In the genomic region with DNA sequence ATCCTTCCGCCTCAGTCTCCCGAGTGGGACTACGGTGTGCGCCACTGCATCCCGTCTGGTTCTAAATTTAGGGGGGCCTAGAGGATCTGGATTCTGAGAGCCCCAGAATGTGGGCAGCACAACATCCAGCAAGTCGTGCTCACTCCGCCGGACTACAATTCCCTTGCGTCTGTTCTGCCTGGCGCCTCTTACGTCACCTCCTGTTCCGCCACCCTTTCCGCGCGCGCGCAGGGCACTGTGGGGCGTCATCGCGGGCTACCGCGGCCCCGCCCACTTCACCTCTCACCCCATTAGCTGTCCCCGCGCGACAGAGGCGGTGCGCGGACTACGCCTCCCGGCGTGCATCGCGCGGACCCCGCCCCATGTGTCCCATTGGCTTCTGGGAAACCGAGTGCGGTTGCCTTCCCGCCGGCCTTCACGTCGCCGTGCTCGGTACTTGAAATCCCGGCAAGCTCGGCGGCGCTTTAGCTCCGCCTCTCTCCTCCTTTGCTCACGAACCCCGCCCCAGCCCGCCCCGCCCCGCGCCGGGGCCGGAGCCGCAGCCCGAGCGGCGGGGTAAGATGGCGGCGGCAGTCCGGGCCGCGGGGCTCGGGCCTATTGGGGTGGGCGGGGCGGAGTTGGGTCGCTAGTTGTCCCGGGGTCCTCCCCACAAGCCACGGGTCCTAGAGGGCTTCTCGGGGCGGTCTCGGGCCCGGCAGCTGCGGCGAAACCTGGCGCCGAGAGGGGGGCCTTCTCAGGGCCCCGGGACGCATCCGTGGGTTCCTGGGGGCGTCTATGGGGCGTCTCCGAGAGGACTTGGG, we compare ENCODE assay signal across 8 cellular contexts. TPM values are rescaled to one million over a fixed set of nuclear protein-coding genes. Genes with fewer than 3 reads are reported as not detected.
DNase-seq lines count a peak whose midpoint lies in the region; ATAC-seq, FAIRE-seq and TF ChIP-seq lines count a peak whose summit lies in the region.

A gene with protein sequence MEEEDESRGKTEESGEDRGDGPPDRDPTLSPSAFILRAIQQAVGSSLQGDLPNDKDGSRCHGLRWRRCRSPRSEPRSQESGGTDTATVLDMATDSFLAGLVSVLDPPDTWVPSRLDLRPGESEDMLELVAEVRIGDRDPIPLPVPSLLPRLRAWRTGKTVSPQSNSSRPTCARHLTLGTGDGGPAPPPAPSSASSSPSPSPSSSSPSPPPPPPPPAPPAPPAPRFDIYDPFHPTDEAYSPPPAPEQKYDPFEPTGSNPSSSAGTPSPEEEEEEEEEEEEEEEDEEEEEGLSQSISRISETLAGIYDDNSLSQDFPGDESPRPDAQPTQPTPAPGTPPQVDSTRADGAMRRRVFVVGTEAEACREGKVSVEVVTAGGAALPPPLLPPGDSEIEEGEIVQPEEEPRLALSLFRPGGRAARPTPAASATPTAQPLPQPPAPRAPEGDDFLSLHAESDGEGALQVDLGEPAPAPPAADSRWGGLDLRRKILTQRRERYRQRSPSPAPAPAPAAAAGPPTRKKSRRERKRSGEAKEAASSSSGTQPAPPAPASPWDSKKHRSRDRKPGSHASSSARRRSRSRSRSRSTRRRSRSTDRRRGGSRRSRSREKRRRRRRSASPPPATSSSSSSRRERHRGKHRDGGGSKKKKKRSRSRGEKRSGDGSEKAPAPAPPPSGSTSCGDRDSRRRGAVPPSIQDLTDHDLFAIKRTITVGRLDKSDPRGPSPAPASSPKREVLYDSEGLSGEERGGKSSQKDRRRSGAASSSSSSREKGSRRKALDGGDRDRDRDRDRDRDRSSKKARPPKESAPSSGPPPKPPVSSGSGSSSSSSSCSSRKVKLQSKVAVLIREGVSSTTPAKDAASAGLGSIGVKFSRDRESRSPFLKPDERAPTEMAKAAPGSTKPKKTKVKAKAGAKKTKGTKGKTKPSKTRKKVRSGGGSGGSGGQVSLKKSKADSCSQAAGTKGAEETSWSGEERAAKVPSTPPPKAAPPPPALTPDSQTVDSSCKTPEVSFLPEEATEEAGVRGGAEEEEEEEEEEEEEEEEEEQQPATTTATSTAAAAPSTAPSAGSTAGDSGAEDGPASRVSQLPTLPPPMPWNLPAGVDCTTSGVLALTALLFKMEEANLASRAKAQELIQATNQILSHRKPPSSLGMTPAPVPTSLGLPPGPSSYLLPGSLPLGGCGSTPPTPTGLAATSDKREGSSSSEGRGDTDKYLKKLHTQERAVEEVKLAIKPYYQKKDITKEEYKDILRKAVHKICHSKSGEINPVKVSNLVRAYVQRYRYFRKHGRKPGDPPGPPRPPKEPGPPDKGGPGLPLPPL (plus strand): TSS at position 522 of the 800 bp plus-strand sequence. CDS start 2,818 bp downstream, outside the sequence.

- DNase-seq in NCI-H1930 (lab: John Stamatoyannopoulos, UW) (peak; percentile 100), ascending aorta (ENCODE audit: low spot score in 2 of 2) (peak; percentile 99 to 100), right atrium auricular region (ENCODE audit: low spot score) (peak; percentile 100), psoas muscle (peak; percentile 100), urothelium cell line (ENCODE audit: low spot score) (peak; percentile 95)
- peak; percentile 100 for DNase-seq in T-helper 2 cell treated with Interferon-gamma antibody and Interleukin-4, amounts not matched to agents 5 μg/mL and 100 μg/mL, for 36 hours (ENCODE audit: low spot score)

- H3K9me3 ChIP-seq in ascending aorta, result no peaks in the 10 kb centered on the region
- H3K9me3 ChIP-seq in right atrium auricular region, result no peaks in the 10 kb centered on the region
- H3K9me3 ChIP-seq in psoas muscle, result no peaks in the 10 kb centered on the region

- peaks cover 41% of the 10 kb centered on the region for H3K4me1 Mint-ChIP-seq in T-helper 2 cell treated with Interferon-gamma antibody and Interleukin-4, amounts not matched to agents 5 μg/mL and 100 μg/mL, for 36 hours (ENCODE audit: low read depth)

- peak; percentile 97 for FAIRE-seq in urothelium cell line (lab: Jason Lieb, UNC)

- H3K4me1 ChIP-seq in ascending aorta (peaks cover 20 to 24% of the 10 kb centered on the region in 2 donors), right atrium auricular region (peaks cover 0 to 67% of the 10 kb centered on the region in 2 donors), psoas muscle (peaks cover 35% of the 10 kb centered on the region)

- H3K36me3 Mint-ChIP-seq in T-helper 2 cell treated with Interferon-gamma antibody and Interleukin-4, amounts not matched to agents 5 μg/mL and 100 μg/mL, for 36 hours (ENCODE audit: low read depth), result peaks cover 12% of the 10 kb centered on the region

- intact Hi-C loops in ascending aorta (cut with DNase I) (loop anchor here (1.0 to 5.0 kb wide), 3 partner anchors 22 to 235 kb away; a partner anchor contains a TSS), psoas muscle (cut with DNase I) (loop anchor here (2.0 to 5.0 kb wide), 2 partner anchors 35 to 190 kb away; a partner anchor contains a TSS)

- H3K9me3 Mint-ChIP-seq in T-helper 2 cell treated with Interferon-gamma antibody and Interleukin-4, amounts not matched to agents 5 μg/mL and 100 μg/mL, for 36 hours, result no peaks in the 10 kb centered on the region

- H3K27me3 ChIP-seq in ascending aorta (no peaks in the 10 kb centered on the region), right atrium auricular region (no peaks in the 10 kb centered on the region), psoas muscle (ENCODE audit: insufficient read depth in 3 of 3, low read length in 2 of 3) (no peaks in the 10 kb centered on the region)

- H3K27ac Mint-ChIP-seq in T-helper 2 cell treated with Interferon-gamma antibody and Interleukin-4, amounts not matched to agents 5 μg/mL and 100 μg/mL, for 36 hours, result peak within 1 kb of the TSS; percentile 97

- peaks cover 5% of the 10 kb centered on the region for H3K27me3 Mint-ChIP-seq in T-helper 2 cell treated with Interferon-gamma antibody and Interleukin-4, amounts not matched to agents 5 μg/mL and 100 μg/mL, for 36 hours (ENCODE audit: low read depth)

- H3K4me3 Mint-ChIP-seq in T-helper 2 cell treated with Interferon-gamma antibody and Interleukin-4, amounts not matched to agents 5 μg/mL and 100 μg/mL, for 36 hours, result peak within 1 kb of the TSS; percentile 96

- WGBS in psoas muscle, 3 donors, result 0% methylated on average over 61 to 86 of the region's 86 CpGs

- H3K36me3 ChIP-seq in ascending aorta (peaks cover 15 to 20% of the 10 kb centered on the region in 2 donors), right atrium auricular region (peaks cover 9% of the 10 kb centered on the region), psoas muscle (ENCODE audit: insufficient read depth in 1 of 2, low read depth in 1 of 2) (peaks cover 3 to 19% of the 10 kb centered on the region in 2 donors)

- ATAC-seq in GM18499 (IDR thresholded peaks at IDR 0.05; ENCODE audit: insufficient read depth, unreplicated experiment), result peak; percentile 40
- peak; percentile 51 for ATAC-seq in HG02943 (IDR thresholded peaks at IDR 0.05; ENCODE audit: low read depth, unreplicated experiment)
- peak; percentile 79 to 83 (median 82) for ATAC-seq in psoas muscle

- TF ChIP-seq CTCF in ascending aorta (IDR thresholded peaks at IDR 0.05) (no peak), right atrium auricular region (IDR thresholded peaks at IDR 0.05) (no peak), psoas muscle (IDR thresholded peaks at IDR 0.05) (no peak)

- H3K4me3 ChIP-seq in ascending aorta, result peak within 1 kb of the TSS; percentile 87 to 96
- peak within 1 kb of the TSS; percentile 96 to 97 for H3K4me3 ChIP-seq in right atrium auricular region
- H3K4me3 ChIP-seq in psoas muscle, result peak within 1 kb of the TSS; percentile 80

- H3K27ac ChIP-seq in ascending aorta (peak within 1 kb of the TSS; percentile 99 to 100), right atrium auricular region (peak within 1 kb of the TSS; percentile 99 to 100), psoas muscle (peak within 1 kb of the TSS; percentile 98)

RNA-seq across cellular contexts. Expression of the gene that starts here (rescaled TPM):
- 72.2 TPM for total RNA-seq in ascending aorta
- total RNA-seq in right atrium auricular region, result 10 to 100 TPM; 14.3 to 22.3 TPM
- total RNA-seq in psoas muscle, result 10 to 100 TPM; 45.5 to 72.9 (median 61.0) TPM
- polyA plus RNA-seq in psoas muscle, result 10 to 100 TPM; 23.0 to 32.5 (median 23.8) TPM

Comparison
In these comparisons a context has a peak if more than half of its experiments do, and no peak if none do; other contexts are left out.
1. Peak in every context shown above with its lines: DNase-seq, ATAC-seq, H3K4me3 ChIP-seq and H3K27ac ChIP-seq.